Comparison of ENCODE assay signal across 11 cellular contexts in the genomic region with DNA sequence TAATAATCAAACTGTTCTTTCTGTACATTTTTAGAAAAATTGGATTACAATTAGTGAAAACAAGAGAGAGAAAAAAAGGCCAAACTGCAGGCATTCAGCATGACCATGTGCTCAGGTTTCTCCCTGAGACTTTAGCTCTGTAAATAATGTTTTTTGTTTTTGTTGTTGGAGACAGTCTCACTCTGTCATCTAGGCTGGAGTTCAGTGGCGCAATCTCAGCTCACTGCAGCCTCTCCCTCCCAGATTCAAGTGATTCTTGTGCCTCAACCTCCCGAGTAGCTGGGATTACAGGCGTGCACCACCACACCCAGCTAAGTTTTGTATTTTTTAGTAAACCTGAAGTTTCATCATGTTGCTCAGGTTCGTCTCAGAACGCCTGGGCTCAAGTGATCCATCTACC. TPM values are rescaled to one million over a fixed set of nuclear protein-coding genes. Genes with fewer than 3 reads are reported as not detected.
A peak's percentile ranks its signal among the peaks of the same experiment; 100 is the strongest.
DNase-seq lines count a peak whose midpoint lies in the region; ATAC-seq and TF ChIP-seq lines count a peak whose summit lies in the region.
"Had no signal": no experiment of that assay in that cellular context is flagged by ENCODE, and none has a peak within 500 bp of the region (broad histone marks: within the 10 kb centered on the region; RNA-seq: fewer than 3 reads in every experiment).

No MANE protein-coding gene starts in this region.

- no peak overlapping the region for H3K4me3 Mint-ChIP-seq in T-helper 17 cell

- peaks cover 5% of the 10 kb centered on the region for H3K4me1 Mint-ChIP-seq in T-helper 17 cell

- DNase-seq in cardiac muscle cell (ENCODE audit: low read depth in 1 of 2, low spot score in 1 of 2) (peak in 1 of 2 donors; percentile 49), Right ventricle myocardium inferior (ENCODE audit: missing footprints) (no peak), cardiac fibroblast (ENCODE audit: low read depth in 2 of 2) (peak; percentile 62 to 64), lung (ENCODE audit: low spot score) (no peak), uterus (no peak), T-helper 17 cell (no peak), DMS153 treated with DMSO at 0.1 percent for 48 hours (lab: John Stamatoyannopoulos, UW; ENCODE audit: unreplicated experiment) (no peak)
- DNase-seq: activated CD4-positive, alpha-beta T cell treated with anti-CD3 and anti-CD28 coated beads, Interleukin-2, amount 50 U/mL, for 4 hours; activated effector memory CD4-positive, alpha-beta T cell treated with Interleukin-2 at 50 U/mL for 16 hours; retina had no signal

- intact Hi-C loops in Right ventricle myocardium inferior (cut with DNase I): no loop called here
- intact Hi-C loops in uterus (cut with DNase I; ENCODE audit: low total_unique reads): no loop called here

- ATAC-seq in Right ventricle myocardium inferior: no peak
- ATAC-seq in lung (ENCODE audit: insufficient read depth, low FRiP score): no peak
- no peak for ATAC-seq in T-helper 17 cell
- no peak for ATAC-seq in GM19397 (IDR thresholded peaks at IDR 0.05; ENCODE audit: unreplicated experiment)

- peaks cover 10% of the 10 kb centered on the region for H3K36me3 Mint-ChIP-seq in T-helper 17 cell (ENCODE audit: low read depth)

- H3K27me3 ChIP-seq in cardiac muscle cell (no peaks in the 10 kb centered on the region), lung (ENCODE audit: control insufficient read depth, insufficient read depth) (no peaks in the 10 kb centered on the region), uterus (no peaks in the 10 kb centered on the region)

- H3K4me3 ChIP-seq in cardiac muscle cell (no peak overlapping the region), cardiac fibroblast (replicated peaks in 1 of 2; ENCODE audit: low read depth in 2 of 2, low read length in 2 of 2) (no peak overlapping the region), lung (no peak overlapping the region), uterus (no peak overlapping the region)

- H3K27me3 Mint-ChIP-seq in T-helper 17 cell: no peaks in the 10 kb centered on the region

- WGBS in lung, 2 donors: 93 to 97% methylated on average over 5 of the region's 5 CpGs

- H3K9me3 ChIP-seq in cardiac muscle cell (ENCODE audit: low read depth) (no peaks in the 10 kb centered on the region), lung (ENCODE audit: control insufficient read depth in 2 of 2, insufficient read depth in 1 of 2, low read length in 1 of 2) (no peaks in the 10 kb centered on the region), uterus (no peaks in the 10 kb centered on the region), T-helper 17 cell (ENCODE audit: control insufficient read depth, low read length, poor library complexity, severe bottlenecking) (no peaks in the 10 kb centered on the region)

- TF ChIP-seq CTCF in cardiac muscle cell (IDR thresholded peaks at IDR 0.05; ENCODE audit: low read depth, low read length) (no peak), cardiac fibroblast (IDR thresholded peaks at IDR 0.05; ENCODE audit: low read depth, low read length) (no peak), lung (IDR thresholded peaks at IDR 0.05; ENCODE audit: control extremely low read depth, extremely low read depth) (no peak), uterus (IDR thresholded peaks at IDR 0.05) (no peak)

- TF ChIP-seq POLR2A in uterus (IDR thresholded peaks at IDR 0.05): no peak

- H3K27ac ChIP-seq in cardiac muscle cell (peak overlapping the region; percentile 70), lung (ENCODE audit: low read depth in 1 of 2, low read length in 1 of 2) (peak overlapping the region; percentile 43 to 59), uterus (peak overlapping the region; percentile 71 to 76)

- H3K27ac Mint-ChIP-seq in T-helper 17 cell: no peak overlapping the region

- H3K4me1 ChIP-seq in cardiac muscle cell (ENCODE audit: low read depth) (peaks cover 15% of the 10 kb centered on the region), lung (ENCODE audit: control insufficient read depth in 2 of 2, insufficient read depth in 2 of 2, low read length in 2 of 2) (peaks cover 0 to 30% of the 10 kb centered on the region in 2 donors), uterus (no peaks in the 10 kb centered on the region)

- peaks cover 13% of the 10 kb centered on the region for H3K36me3 ChIP-seq in cardiac muscle cell
- peaks cover 2 to 10% of the 10 kb centered on the region in 2 donors for H3K36me3 ChIP-seq in lung (ENCODE audit: control insufficient read depth in 2 of 2, insufficient read depth in 2 of 2, low read length in 2 of 2)
- H3K36me3 ChIP-seq in uterus: no peaks in the 10 kb centered on the region

RNA-seq across cellular contexts. Expression of a gene that starts 23.0 kb away (rescaled TPM):
- total RNA-seq in cardiac muscle cell: 281 and 358 TPM in 2 replicates
- polyA plus RNA-seq in cardiac muscle cell: 236 and 421 TPM in 2 replicates
- total RNA-seq in Right ventricle myocardium inferior: 369 TPM
- total RNA-seq in lung: 10 to 100 TPM; 44.3 to 47.9 TPM
- 10 to 100 TPM; 32.4 to 53.7 TPM for polyA plus RNA-seq in lung
- 10 to 100 TPM; 16.5 to 50.0 (median 32.4) TPM for total RNA-seq in uterus
- total RNA-seq in T-helper 17 cell: 10 to 100 TPM; 24.0 to 29.4 TPM

RNA-seq across cellular contexts. Expression of a gene that starts 23.4 kb away (rescaled TPM):
- 36.7 and 54.1 TPM in 2 replicates for total RNA-seq in cardiac muscle cell
- 44.6 and 81.5 TPM in 2 replicates for polyA plus RNA-seq in cardiac muscle cell
- total RNA-seq in Right ventricle myocardium inferior: 21.9 TPM
- total RNA-seq in lung: 10 to 100 TPM; 13.5 to 26.2 TPM
- 1 to 10 TPM; 4.9 to 6.0 TPM for polyA plus RNA-seq in lung
- total RNA-seq in uterus: 10 to 100 TPM in 3 of 4 donors, 1 to 10 TPM in 1; 6.2 to 48.7 (median 17.2) TPM
- total RNA-seq in T-helper 17 cell: 1 to 10 TPM; 6.8 to 6.9 TPM

Comparison
In these comparisons a context has a peak if more than half of its experiments do, and no peak if none do; other contexts are left out.
1. DNase-seq: peak in cardiac fibroblast (2 of 2); none in Right ventricle myocardium inferior (single experiment), lung (single experiment), uterus (0 of 2), T-helper 17 cell (0 of 3) and DMS153 treated with DMSO at 0.1 percent for 48 hours (single experiment).
2. Peak in every context shown above with its lines, with median percentiles within 50 percentile points of each other: H3K27ac ChIP-seq.